ENCODE assay signal across 1 cellular context in genomic region chr7:141263983-141264382, GRCh38.
TF ChIP-seq lines count a peak whose summit lies in the region.

No MANE protein-coding gene starts in this region.

TF ChIP-seq in HepG2, 621 proteins besides CTCF, POLR2A, EP300 and RAD21 (continued from another document):
- TF ChIP-seq ZNF776 (CRISPR knock-in tag; IDR thresholded peaks at IDR 0.05): no peak
- no peak for TF ChIP-seq MED1 (CRISPR knock-in tag; IDR thresholded peaks at IDR 0.05)
- TF ChIP-seq, protein P1, sequence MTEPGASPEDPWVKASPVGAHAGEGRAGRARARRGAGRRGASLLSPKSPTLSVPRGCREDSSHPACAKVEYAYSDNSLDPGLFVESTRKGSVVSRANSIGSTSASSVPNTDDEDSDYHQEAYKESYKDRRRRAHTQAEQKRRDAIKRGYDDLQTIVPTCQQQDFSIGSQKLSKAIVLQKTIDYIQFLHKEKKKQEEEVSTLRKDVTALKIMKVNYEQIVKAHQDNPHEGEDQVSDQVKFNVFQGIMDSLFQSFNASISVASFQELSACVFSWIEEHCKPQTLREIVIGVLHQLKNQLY (CRISPR knock-in tag; IDR thresholded peaks at IDR 0.05): no peak
- TF ChIP-seq MAFF (IDR thresholded peaks at IDR 0.05; ENCODE audit: low read depth, low read length): peak; percentile 70
- peak; percentile 61 to 84 for TF ChIP-seq MAFK (conservative IDR thresholded peaks at IDR 0.05 in 1 of 2, IDR thresholded peaks at IDR 0.05 in 1 of 2; ENCODE audit: low read length in 2 of 2)
- TF ChIP-seq, protein P2, sequence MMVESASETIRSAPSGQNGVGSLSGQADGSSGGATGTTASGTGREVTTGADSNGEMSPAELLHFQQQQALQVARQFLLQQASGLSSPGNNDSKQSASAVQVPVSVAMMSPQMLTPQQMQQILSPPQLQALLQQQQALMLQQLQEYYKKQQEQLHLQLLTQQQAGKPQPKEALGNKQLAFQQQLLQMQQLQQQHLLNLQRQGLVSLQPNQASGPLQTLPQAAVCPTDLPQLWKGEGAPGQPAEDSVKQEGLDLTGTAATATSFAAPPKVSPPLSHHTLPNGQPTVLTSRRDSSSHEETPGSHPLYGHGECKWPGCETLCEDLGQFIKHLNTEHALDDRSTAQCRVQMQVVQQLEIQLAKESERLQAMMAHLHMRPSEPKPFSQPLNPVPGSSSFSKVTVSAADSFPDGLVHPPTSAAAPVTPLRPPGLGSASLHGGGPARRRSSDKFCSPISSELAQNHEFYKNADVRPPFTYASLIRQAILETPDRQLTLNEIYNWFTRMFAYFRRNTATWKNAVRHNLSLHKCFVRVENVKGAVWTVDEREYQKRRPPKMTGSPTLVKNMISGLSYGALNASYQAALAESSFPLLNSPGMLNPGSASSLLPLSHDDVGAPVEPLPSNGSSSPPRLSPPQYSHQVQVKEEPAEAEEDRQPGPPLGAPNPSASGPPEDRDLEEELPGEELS (CRISPR knock-in tag; IDR thresholded peaks at IDR 0.05): no peak
- no peak for TF ChIP-seq ZC3H13 (CRISPR knock-in tag; IDR thresholded peaks at IDR 0.05)
TF ChIP-seq in HepG2: peak in this region for 2.
